In the genomic region with DNA sequence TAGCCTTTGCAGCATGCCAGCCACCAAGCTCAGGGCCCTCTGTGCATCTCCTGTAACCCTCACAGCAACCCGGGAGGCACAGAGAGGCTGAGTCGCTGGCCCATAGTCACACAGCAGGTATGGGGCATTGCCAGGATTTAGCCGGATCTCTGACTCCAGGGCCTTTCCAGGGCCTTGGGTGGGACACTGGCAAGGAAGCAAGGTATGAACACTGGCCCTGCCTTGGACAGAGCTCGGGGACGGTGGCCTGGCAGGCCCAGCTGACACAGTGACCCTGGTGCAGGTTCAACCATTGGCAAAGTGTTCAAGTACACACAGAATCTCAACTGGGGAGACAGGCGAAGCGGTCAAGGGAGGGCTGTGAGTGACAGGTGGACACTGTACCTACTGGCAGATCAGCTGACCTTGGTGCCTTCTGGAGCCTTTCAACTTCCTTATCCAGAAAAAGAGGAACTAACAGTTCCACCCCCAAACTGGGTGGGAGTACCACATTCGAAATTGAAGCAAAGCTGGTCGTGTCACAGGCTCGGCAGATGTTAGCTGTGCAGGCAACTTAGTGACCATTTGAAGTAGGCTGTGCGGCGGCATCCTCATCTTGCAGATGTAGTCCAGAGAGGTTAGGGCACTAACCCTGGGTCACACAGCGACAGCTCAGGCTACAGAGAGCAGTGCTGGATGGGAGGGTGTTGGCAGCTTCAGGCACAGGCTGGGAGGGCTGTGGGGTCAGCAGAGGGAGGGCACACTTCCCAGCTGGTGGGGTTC, we compare ENCODE assay signal across 9 cellular contexts.
DNase-seq lines count a peak whose midpoint lies in the region; ATAC-seq and TF ChIP-seq lines count a peak whose summit lies in the region.
"Had no signal": no experiment of that assay in that cellular context is flagged by ENCODE, and none has a peak within 500 bp of the region (broad histone marks: within the 10 kb centered on the region; RNA-seq: fewer than 3 reads in every experiment).

No MANE protein-coding gene starts in this region.

- H3K27me3 Mint-ChIP-seq in activated CD4-positive, alpha-beta T cell treated with anti-CD3 and anti-CD28 coated beads, Interleukin-2, amount 10 ng/mL, durations not matched to agents 7 days and 5 days: no peaks in the 10 kb centered on the region
- H3K27me3 Mint-ChIP-seq in activated CD4-positive, alpha-beta memory T cell treated with anti-CD3 and anti-CD28 coated beads for 36 hours: no peaks in the 10 kb centered on the region

- H3K27me3 ChIP-seq in tibial nerve (no peaks in the 10 kb centered on the region), MM.1S (replicated peaks; ENCODE audit: insufficient read depth, low read length) (no peaks in the 10 kb centered on the region)

- H3K79me2 ChIP-seq in MM.1S (ENCODE audit: low read length): peaks cover 98% of the 10 kb centered on the region

- H3K9me2 ChIP-seq in MM.1S (replicated peaks; ENCODE audit: insufficient read depth, low read length): no peaks in the 10 kb centered on the region

- H3K9me3 ChIP-seq in tibial nerve: no peaks in the 10 kb centered on the region
- H3K9me3 ChIP-seq in MM.1S (replicated peaks; ENCODE audit: insufficient read depth, low read length): no peaks in the 10 kb centered on the region

- CTCF ChIA-PET in activated CD4-positive, alpha-beta T cell treated with anti-CD3 and anti-CD28 coated beads, Interleukin-2, amount 10 ng/mL, durations not matched to agents 7 days and 5 days (lab: Charles Lee): interaction anchor here (0.7 to 4.6 kb wide), 21 partner anchors 8 to 103 kb away, joined by 3 to 56 read pairs (median 3); no protein-coding TSS in a partner anchor
- CTCF ChIA-PET in activated CD4-positive, alpha-beta memory T cell treated with anti-CD3 and anti-CD28 coated beads for 36 hours (lab: Charles Lee): interaction anchor here (0.7 to 11.7 kb wide), 18 partner anchors 8 to 96 kb away, joined by 3 to 209 read pairs (median 8); no protein-coding TSS in a partner anchor

- no peaks in the 10 kb centered on the region for H3K9me3 Mint-ChIP-seq in activated CD4-positive, alpha-beta T cell treated with anti-CD3 and anti-CD28 coated beads, Interleukin-2, amount 10 ng/mL, durations not matched to agents 7 days and 5 days
- no peaks in the 10 kb centered on the region for H3K9me3 Mint-ChIP-seq in activated CD4-positive, alpha-beta memory T cell treated with anti-CD3 and anti-CD28 coated beads for 36 hours

- H3K4me3 ChIP-seq in tibial nerve: no peak overlapping the region
- no peak overlapping the region for H3K4me3 ChIP-seq in MM.1S (ENCODE audit: low read length)

- WGBS in tibial nerve, 2 donors: 70 to 74% methylated on average over 11 to 13 of the region's 13 CpGs

- no peak overlapping the region for H3K9ac ChIP-seq in MM.1S (ENCODE audit: low read length)

- H3K4me1 ChIP-seq in tibial nerve (peaks cover 0 to 99% (median 91%) of the 10 kb centered on the region in 4 donors), MM.1S (ENCODE audit: low read length) (no peaks in the 10 kb centered on the region)

- H3K36me3 Mint-ChIP-seq in activated CD4-positive, alpha-beta T cell treated with anti-CD3 and anti-CD28 coated beads, Interleukin-2, amount 10 ng/mL, durations not matched to agents 7 days and 5 days (ENCODE audit: low read depth): peaks cover 24% of the 10 kb centered on the region
- H3K36me3 Mint-ChIP-seq in activated CD4-positive, alpha-beta memory T cell treated with anti-CD3 and anti-CD28 coated beads for 36 hours: no peaks in the 10 kb centered on the region

- no peak overlapping the region for H3K4me2 ChIP-seq in MM.1S (ENCODE audit: low read depth, low read length)

- no peak for TF ChIP-seq POLR2A in tibial nerve (IDR thresholded peaks at IDR 0.05)

- no peak for DNase-seq in activated CD4-positive, alpha-beta T cell treated with anti-CD3 and anti-CD28 coated beads, Interleukin-2, amount 10 ng/mL, durations not matched to agents 7 days and 5 days
- DNase-seq in activated CD4-positive, alpha-beta T cell treated with anti-CD3 and anti-CD28 coated beads for 1 hour: no peak
- DNase-seq in activated CD4-positive, alpha-beta memory T cell treated with anti-CD3 and anti-CD28 coated beads for 36 hours: no peak
- no peak for DNase-seq in left lobe of liver (ENCODE audit: low spot score)
- DNase-seq in tibial nerve (ENCODE audit: low spot score in 2 of 2): no peak
- DNase-seq in iPS-NIHi11 (ENCODE audit: low spot score): no peak
- DNase-seq in effector CD4-positive, alpha-beta T cell: no peak
- no peak for DNase-seq in MM.1S
- DNase-seq: WERI-Rb-1 had no signal

- peaks cover 88% of the 10 kb centered on the region for H3K4me1 Mint-ChIP-seq in activated CD4-positive, alpha-beta T cell treated with anti-CD3 and anti-CD28 coated beads, Interleukin-2, amount 10 ng/mL, durations not matched to agents 7 days and 5 days
- peaks cover 73% of the 10 kb centered on the region for H3K4me1 Mint-ChIP-seq in activated CD4-positive, alpha-beta memory T cell treated with anti-CD3 and anti-CD28 coated beads for 36 hours (ENCODE audit: low read depth)

- ATAC-seq in left lobe of liver: peak; percentile 7

- TF ChIP-seq EP300 in tibial nerve (IDR thresholded peaks at IDR 0.05): no peak

- intact Hi-C loops in activated CD4-positive, alpha-beta memory T cell treated with anti-CD3 and anti-CD28 coated beads for 36 hours (cut with micrococcal nuclease): no loop called here

- no peaks in the 10 kb centered on the region for H3F3A ChIP-seq in MM.1S (ENCODE audit: insufficient read depth, low read length)

- no peak overlapping the region for H2AFZ ChIP-seq in MM.1S (ENCODE audit: low read length)

- H3K27ac ChIP-seq in tibial nerve (peak overlapping the region; percentile 41 to 97 (median 84)), MM.1S (ENCODE audit: low read length) (no peak overlapping the region)

- H3K36me3 ChIP-seq in tibial nerve (no peaks in the 10 kb centered on the region), MM.1S (replicated peaks; ENCODE audit: insufficient read depth, low read length) (no peaks in the 10 kb centered on the region)

- TF ChIP-seq CTCF in tibial nerve (IDR thresholded peaks at IDR 0.05) (no peak), MM.1S (IDR thresholded peaks at IDR 0.05; ENCODE audit: low read length) (no peak)

- POLR2A ChIA-PET in activated CD4-positive, alpha-beta T cell treated with anti-CD3 and anti-CD28 coated beads, Interleukin-2, amount 10 ng/mL, durations not matched to agents 7 days and 5 days (lab: Charles Lee): no interaction called here
- POLR2A ChIA-PET in activated CD4-positive, alpha-beta memory T cell treated with anti-CD3 and anti-CD28 coated beads for 36 hours (lab: Charles Lee): interaction anchor here (0.7 to 2.0 kb wide), 3 partner anchors 13 to 29 kb away, joined by 3 to 5 read pairs (median 4); no protein-coding TSS in a partner anchor

- no peaks in the 10 kb centered on the region for H4K20me1 ChIP-seq in MM.1S (ENCODE audit: insufficient read depth, low read length)

- peak overlapping the region; percentile 58 for H3K27ac Mint-ChIP-seq in activated CD4-positive, alpha-beta T cell treated with anti-CD3 and anti-CD28 coated beads, Interleukin-2, amount 10 ng/mL, durations not matched to agents 7 days and 5 days
- H3K27ac Mint-ChIP-seq in activated CD4-positive, alpha-beta memory T cell treated with anti-CD3 and anti-CD28 coated beads for 36 hours: peak overlapping the region; percentile 61

- no peak overlapping the region for H3K4me3 Mint-ChIP-seq in activated CD4-positive, alpha-beta T cell treated with anti-CD3 and anti-CD28 coated beads, Interleukin-2, amount 10 ng/mL, durations not matched to agents 7 days and 5 days
- no peak overlapping the region for H3K4me3 Mint-ChIP-seq in activated CD4-positive, alpha-beta memory T cell treated with anti-CD3 and anti-CD28 coated beads for 36 hours
